31 cellular contexts compared by ENCODE assay signal in genomic region chr6:50565004-50565403, GRCh38.
"Had no signal": no experiment of that assay in that cellular context is flagged by ENCODE, and none has a peak within 500 bp of the region (broad histone marks: within the 10 kb centered on the region; RNA-seq: fewer than 3 reads in every experiment).

No MANE protein-coding gene starts in this region.

- ATAC-seq: natural killer cell; psoas muscle; right cardiac atrium; sciatic nerve; stimulated activated memory B cell treated with anti-CD40 and anti-IgM and Interleukin-4, amounts not matched to agents 10 μg/mL and 1 μg/mL and 100 μg/mL, for 72 hours; stimulated activated naive CD8-positive, alpha-beta T cell treated with anti-CD3 and anti-CD28 coated beads, Interleukin-15, amount 100 ng/mL, for 72 hours; stimulated activated naive CD8-positive, alpha-beta T cell treated with anti-CD3 and anti-CD28 coated beads, Interleukin-15, Interleukin-2, amounts not matched to agents 100 U/mL and 50 U/mL, for 24 hours; upper lobe of right lung had no signal

- H3K36me3 Mint-ChIP-seq: natural killer cell; neural progenitor cell; stimulated activated memory B cell treated with anti-CD40 and anti-IgM and Interleukin-4, amounts not matched to agents 10 μg/mL and 1 μg/mL and 100 μg/mL, for 72 hours; type B pancreatic cell had no signal

- H3K9me3 ChIP-seq: ovary, psoas muscle, suprapubic skin, testis, tibial artery, transverse colon, upper lobe of right lung, uterus had no signal

- H3K27ac Mint-ChIP-seq: natural killer cell; nephron; neural progenitor cell; progenitor cell of endocrine pancreas; stimulated activated memory B cell treated with anti-CD40 and anti-IgM and Interleukin-4, amounts not matched to agents 10 μg/mL and 1 μg/mL and 100 μg/mL, for 72 hours; stimulated activated naive CD8-positive, alpha-beta T cell treated with anti-CD3 and anti-CD28 coated beads, Interleukin-15, amount 100 ng/mL, for 72 hours; type B pancreatic cell had no signal

- H3K36me3 ChIP-seq: neural progenitor cell, ovary, spleen, suprapubic skin, tibial artery, transverse colon, upper lobe of right lung, uterus had no signal

- H3K79me2 ChIP-seq: parathyroid adenoma had no signal

- H3K4me3 Mint-ChIP-seq: natural killer cell; nephron; neural progenitor cell; stimulated activated memory B cell treated with anti-CD40 and anti-IgM and Interleukin-4, amounts not matched to agents 10 μg/mL and 1 μg/mL and 100 μg/mL, for 72 hours; stimulated activated naive CD8-positive, alpha-beta T cell treated with anti-CD3 and anti-CD28 coated beads, Interleukin-15, amount 100 ng/mL, for 72 hours; type B pancreatic cell had no signal

- H3K27me3 ChIP-seq: neural progenitor cell, ovary, spleen, suprapubic skin, testis, tibial artery, transverse colon, upper lobe of right lung, uterus had no signal

- H3K4me3 ChIP-seq: neural progenitor cell, ovary, psoas muscle, skin epidermis, smooth muscle cell, spleen, suprapubic skin, testis, tibial artery, transverse colon, upper lobe of right lung, uterus had no signal

- H2AFZ ChIP-seq: neural progenitor cell, parathyroid adenoma had no signal

- H3K9ac ChIP-seq: neural progenitor cell, parathyroid adenoma had no signal

- H3K9me3 Mint-ChIP-seq: neural progenitor cell; stimulated activated memory B cell treated with anti-CD40 and anti-IgM and Interleukin-4, amounts not matched to agents 10 μg/mL and 1 μg/mL and 100 μg/mL, for 72 hours; stimulated activated naive CD8-positive, alpha-beta T cell treated with anti-CD3 and anti-CD28 coated beads, Interleukin-15, amount 100 ng/mL, for 72 hours; type B pancreatic cell had no signal

- H3K4me1 ChIP-seq: neural progenitor cell, parathyroid adenoma, psoas muscle, spleen, suprapubic skin, testis, tibial artery, transverse colon, upper lobe of right lung, uterus had no signal

- H3K27me3 Mint-ChIP-seq: progenitor cell of endocrine pancreas; stimulated activated memory B cell treated with anti-CD40 and anti-IgM and Interleukin-4, amounts not matched to agents 10 μg/mL and 1 μg/mL and 100 μg/mL, for 72 hours; stimulated activated naive CD8-positive, alpha-beta T cell treated with anti-CD3 and anti-CD28 coated beads, Interleukin-15, amount 100 ng/mL, for 72 hours; type B pancreatic cell had no signal

- H3K27ac ChIP-seq: neural progenitor cell, ovary, parathyroid adenoma, psoas muscle, skin epidermis, spleen, suprapubic skin, testis, tibial artery, transverse colon, upper lobe of right lung, uterus had no signal

- DNase-seq: natural killer cell; occipital lobe; ovary; posterior cingulate gyrus; psoas muscle; right cardiac atrium; spleen; stimulated activated CD4-positive, alpha-beta T cell treated with anti-CD3 and anti-CD28 coated beads, Interleukin-12 subunit alpha, Interleukin-12 subunit beta, amount 100 ng/mL, for 4 hours; stimulated activated CD4-positive, alpha-beta T cell treated with anti-CD3 and anti-CD28 coated beads, Interleukin-1b, Interleukin-23, amount 100 ng/mL, for 48 hours; stimulated activated CD4-positive, alpha-beta T cell treated with anti-CD3 and anti-CD28 coated beads, Interleukin-4, amount 100 ng/mL, for 1 hour; stimulated activated CD4-positive, alpha-beta T cell treated with anti-CD3 and anti-CD28 coated beads, Interleukin-4, amount 100 ng/mL, for 4 hours; stimulated activated CD8-positive, alpha-beta memory T cell treated with anti-CD3 and anti-CD28 coated beads, Interleukin-4, amount 100 ng/mL, for 48 hours; stimulated activated naive CD4-positive, alpha-beta T cell; stimulated activated naive CD8-positive, alpha-beta T cell treated with anti-CD3 and anti-CD28 coated beads, Interleukin-15, amount 100 ng/mL, for 72 hours; stimulated activated naive CD8-positive, alpha-beta T cell treated with anti-CD3 and anti-CD28 coated beads, Interleukin-15, Interleukin-2, amounts not matched to agents 100 U/mL and 50 U/mL, for 24 hours; substantia nigra; testis; tibial artery; transverse colon; upper lobe of right lung; uterus had no signal

- H3K4me2 ChIP-seq: neural progenitor cell, smooth muscle cell had no signal

- H3K4me1 Mint-ChIP-seq: natural killer cell; nephron; neural progenitor cell; stimulated activated memory B cell treated with anti-CD40 and anti-IgM and Interleukin-4, amounts not matched to agents 10 μg/mL and 1 μg/mL and 100 μg/mL, for 72 hours; stimulated activated naive CD8-positive, alpha-beta T cell treated with anti-CD3 and anti-CD28 coated beads, Interleukin-15, amount 100 ng/mL, for 72 hours had no signal
